24 cellular contexts compared by ENCODE assay signal in the genomic region with DNA sequence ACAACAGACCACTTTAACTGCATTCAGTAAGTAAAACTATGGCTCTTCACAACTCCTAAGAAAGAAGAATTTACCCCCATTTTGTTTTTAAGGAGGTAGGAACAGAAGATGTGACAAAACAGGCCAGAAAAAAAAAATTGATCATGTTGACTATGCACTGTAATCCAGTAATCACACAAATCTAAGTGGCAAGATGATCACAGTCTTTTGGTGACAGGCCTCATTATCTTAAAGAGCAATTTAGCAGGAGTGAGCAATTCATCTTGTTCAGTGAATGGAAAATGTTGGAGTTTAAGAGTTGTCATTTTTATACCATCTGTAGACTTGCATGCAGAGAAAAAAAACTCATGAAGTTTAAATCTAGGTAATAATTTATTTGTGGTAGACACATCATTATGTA.
"Had no signal": no experiment of that assay in that cellular context is flagged by ENCODE, and none has a peak within 500 bp of the region (broad histone marks: within the 10 kb centered on the region; RNA-seq: fewer than 3 reads in every experiment).

No MANE protein-coding gene starts in this region.

- DNase-seq: activated CD4-positive, alpha-beta memory T cell treated with anti-CD3 and anti-CD28 coated beads for 36 hours; activated CD4-positive, alpha-beta T cell treated with anti-CD3 and anti-CD28 coated beads, Interleukin-2, amount 10 ng/mL, durations not matched to agents 24 days and 14 days; activated CD8-positive, alpha-beta memory T cell treated with anti-CD3 and anti-CD28 coated beads, Interleukin-2, amount 50 U/mL, for 4 hours; activated effector memory CD4-positive, alpha-beta T cell treated with anti-CD3 and anti-CD28 coated beads, Interleukin-2, amount 50 U/mL, for 16 hours; activated naive CD4-positive, alpha-beta T cell treated with anti-CD3 and anti-CD28 coated beads for 36 hours; activated naive CD8-positive, alpha-beta T cell treated with anti-CD3 and anti-CD28 coated beads for 36 hours; activated T-cell treated with anti-CD3 and anti-CD28 coated beads, Interleukin-2, amount 50 U/mL, for 1 hour; cerebellar nuclear complex; colonic mucosa; effector memory CD8-positive, alpha-beta T cell; erythroblast; gastrocnemius medialis; glutamatergic neuron; islet precursor cell; left colon; mammary epithelial cell; naive B cell; occipital lobe; psoas muscle; stimulated activated naive CD4-positive, alpha-beta T cell; T1000; testis; transverse colon; WERI-Rb-1 had no signal
